In the genomic region with DNA sequence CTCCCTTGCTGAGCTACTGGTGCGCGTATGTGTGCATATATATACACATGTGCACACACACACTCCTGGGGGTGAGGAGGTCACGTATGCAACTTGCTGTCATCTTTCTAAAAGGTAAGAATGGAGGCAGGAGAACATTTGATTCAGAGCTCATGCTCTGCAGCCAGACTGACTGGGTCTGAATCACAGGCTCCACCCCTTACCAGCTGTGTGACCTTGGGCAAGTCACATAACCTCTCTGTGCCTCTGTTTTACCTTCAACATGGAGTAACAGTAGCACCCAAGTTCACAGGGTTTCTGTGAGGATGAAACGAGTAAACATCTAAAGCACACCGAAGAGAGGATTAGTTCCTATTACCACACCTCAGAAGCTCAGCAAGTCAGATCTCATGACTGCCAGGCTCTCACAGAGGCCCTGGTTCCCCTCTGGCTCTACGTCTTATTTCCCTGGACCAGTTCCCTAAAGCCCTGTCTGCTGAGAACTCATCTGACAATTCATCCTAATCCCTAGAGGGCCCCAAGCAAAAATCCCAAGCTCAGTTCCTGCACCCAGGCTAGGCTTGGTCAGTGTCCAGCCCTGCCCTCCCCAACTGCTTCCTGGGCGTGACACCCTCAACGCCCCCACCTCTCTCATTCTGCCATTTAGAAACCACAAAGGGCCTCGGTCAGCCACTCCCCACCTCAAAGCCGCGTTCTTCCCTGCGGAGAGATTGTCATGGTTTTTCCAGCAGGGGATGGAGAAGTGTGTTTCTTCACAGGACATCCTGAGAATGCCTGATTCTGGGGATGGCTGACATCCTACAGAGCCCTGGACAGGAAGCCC, we compare ENCODE assay signal across 1 cellular context.
TF ChIP-seq lines count a peak whose summit lies in the region.

No MANE protein-coding gene starts in this region.

TF ChIP-seq in IMR-90, 13 proteins besides CTCF, POLR2A, EP300 and RAD21:
- no peak for TF ChIP-seq RFX5 (IDR thresholded peaks at IDR 0.05; ENCODE audit: low read depth, low read length)
- TF ChIP-seq SMC3 (IDR thresholded peaks at IDR 0.05; ENCODE audit: low read depth, low read length): no peak
- TF ChIP-seq MAFK (IDR thresholded peaks at IDR 0.05; ENCODE audit: low read depth, low read length): no peak
- TF ChIP-seq BHLHE40 (IDR thresholded peaks at IDR 0.05; ENCODE audit: low read depth, low read length): no peak
- no peak for TF ChIP-seq FOS (IDR thresholded peaks at IDR 0.05; ENCODE audit: low read depth, low read length)
- no peak for TF ChIP-seq MAZ (IDR thresholded peaks at IDR 0.05; ENCODE audit: borderline replicate concordance, low read depth, low read length)
